8 cellular contexts compared by ENCODE assay signal in genomic region chr2:113541200-113541983, GRCh38. TPM values are rescaled to one million over a fixed set of nuclear protein-coding genes. Genes with fewer than 3 reads are reported as not detected.
A peak's percentile ranks its signal among the peaks of the same experiment; 100 is the strongest.
DNase-seq lines count a peak whose midpoint lies in the region; ATAC-seq, FAIRE-seq and TF ChIP-seq lines count a peak whose summit lies in the region.
"Not testable (repeated sequence)": the region's sequence is repeated elsewhere in the genome, so short reads cannot be mapped to it uniquely, and the experiment has no call there.

No MANE protein-coding gene starts in this region.

- not testable (repeated sequence) for H3K9me3 ChIP-seq in HepG2 (ENCODE audit: low read length); thymus (ENCODE audit: control insufficient read depth)

- not testable (repeated sequence) for H3K79me2 ChIP-seq in HepG2 (ENCODE audit: insufficient read depth, low read length)

- not testable (repeated sequence) for H3K9me3 Mint-ChIP-seq in MCF 10A (ENCODE audit: unreplicated experiment)

- peak; percentile 84 for ATAC-seq in HepG2

- WGBS in HepG2 (ENCODE audit: low lambda C conversion rate) = under 1% methylated on average over 29 of the region's 72 CpGs
- 3% methylated on average over 72 of the region's 72 CpGs for WGBS in thymus

- H3K4me1 Mint-ChIP-seq in MCF 10A (ENCODE audit: insufficient read depth, unreplicated experiment) = not testable (repeated sequence)

- peak overlapping the region; percentile 78 for H3K4me2 ChIP-seq in HepG2 (ENCODE audit: low read depth, low read length)

- H3K4me3 ChIP-seq in NB4 (ENCODE audit: low read depth, low read length) = not testable (repeated sequence)
- H3K4me3 ChIP-seq in fibroblast of villous mesenchyme (ENCODE audit: low read depth, low read length) (peak overlapping the region; percentile 55), HepG2 (replicated peaks in 1 of 3; ENCODE audit: insufficient read depth in 1 of 3, low read depth in 2 of 3, low read length in 3 of 3) (peak overlapping the region; percentile 47 to 74 (median 55); a peak in 5 of 6 replicates), thymus (ENCODE audit: low read length) (peak overlapping the region; percentile 55)

- not testable (repeated sequence) for H3K9ac ChIP-seq in HepG2 (ENCODE audit: insufficient read depth, low read depth, low read length)

- peak; percentile 29 for DNase-seq in D341Med (ENCODE audit: low spot score)
- DNase-seq in NB4 (ENCODE audit: low read depth) = peak; percentile 35
- peak; percentile 69 for DNase-seq in activated CD8-positive, alpha-beta memory T cell treated with anti-CD3 and anti-CD28 coated beads for 24 hours
- DNase-seq in MCF 10A (ENCODE audit: unreplicated experiment) = peak; percentile 0
- peak; percentile 38 for DNase-seq in fibroblast of villous mesenchyme (ENCODE audit: low read depth)
- not testable (repeated sequence) for DNase-seq in HepG2 (ENCODE audit: low spot score)
- peak in 7 of 10 donors; percentile 6 to 74 (median 26) for DNase-seq in posterior cingulate gyrus

- not testable (repeated sequence) for H3K27me3 Mint-ChIP-seq in MCF 10A (ENCODE audit: insufficient read depth, unreplicated experiment)

- peak overlapping the region; percentile 64 for H3K4me3 Mint-ChIP-seq in MCF 10A (ENCODE audit: unreplicated experiment)

- not testable (repeated sequence) for H3K36me3 Mint-ChIP-seq in MCF 10A (ENCODE audit: insufficient read depth, unreplicated experiment)

- CTCF ChIA-PET in MCF 10A (lab: Yijun Ruan, JAX); HepG2 (lab: Yijun Ruan, JAX; ENCODE audit: low intra/inter-chr PET ratio, low total read pairs): not testable (repeated sequence)

- H3K27ac ChIP-seq in HepG2 (ENCODE audit: extremely low read length, insufficient read depth, low read length); thymus (ENCODE audit: low read depth): not testable (repeated sequence)

- FAIRE-seq in HepG2 (lab: Jason Lieb, UNC) = not testable (repeated sequence)

- TF ChIP-seq RAD21 in HepG2 (CRISPR knock-in tag; IDR thresholded peaks at IDR 0.05) = not testable (repeated sequence)

- not testable (repeated sequence) for TF ChIP-seq EP300 in HepG2 (IDR thresholded peaks at IDR 0.05; ENCODE audit: low read depth in 2 of 2, low read length in 2 of 2); HepG2 (CRISPR knock-in tag; IDR thresholded peaks at IDR 0.05; ENCODE audit: borderline replicate concordance)

- H3K36me3 ChIP-seq in HepG2 (replicated peaks in 1 of 2; ENCODE audit: control insufficient read depth in 1 of 2, insufficient read depth in 2 of 2, low read length in 2 of 2); thymus (ENCODE audit: control insufficient read depth, insufficient read depth): not testable (repeated sequence)

- TF ChIP-seq CTCF in NB4 (IDR thresholded peaks at IDR 0.05; ENCODE audit: low read depth, low read length); MCF 10A (IDR thresholded peaks at IDR 0.05; ENCODE audit: unreplicated experiment); fibroblast of villous mesenchyme (IDR thresholded peaks at IDR 0.05; ENCODE audit: insufficient read depth, low read depth, low read length); HepG2 (CRISPR knock-in tag; IDR thresholded peaks at IDR 0.05): not testable (repeated sequence)

- H3K27ac Mint-ChIP-seq in MCF 10A (ENCODE audit: low read depth, unreplicated experiment) = not testable (repeated sequence)

- POLR2A ChIA-PET in MCF 10A (lab: Yijun Ruan, JAX); HepG2 (lab: Yijun Ruan, JAX): not testable (repeated sequence)

- H2AFZ ChIP-seq in HepG2 (ENCODE audit: low read length) = not testable (repeated sequence)

- not testable (repeated sequence) for BruUV-seq in MCF 10A (replicated peaks; lab: Mats Ljungman, UMichigan); HepG2 (replicated peaks; lab: Mats Ljungman, UMichigan)

- intact Hi-C loops in MCF 10A (cut with micrococcal nuclease); HepG2 (cut with micrococcal nuclease; ENCODE audit: unreplicated experiment); posterior cingulate gyrus (cut with DNase I): not testable (repeated sequence)

- TF ChIP-seq POLR2A in NB4 (IDR thresholded peaks at IDR 0.05; ENCODE audit: extremely low read depth, insufficient read length); HepG2 (IDR thresholded peaks at IDR 0.05; ENCODE audit: insufficient read depth in 1 of 2, low read depth in 2 of 2, low read length in 2 of 2): not testable (repeated sequence)

- H3K27me3 ChIP-seq in HepG2 (ENCODE audit: control insufficient read depth in 1 of 2, insufficient read depth in 2 of 2, low read length in 2 of 2); thymus (ENCODE audit: control insufficient read depth, insufficient read depth): not testable (repeated sequence)

- not testable (repeated sequence) for H4K20me1 ChIP-seq in HepG2 (ENCODE audit: insufficient read depth, low read length)

- not testable (repeated sequence) for H3K4me1 ChIP-seq in HepG2 (ENCODE audit: insufficient read depth, low read length); thymus (ENCODE audit: control insufficient read depth, insufficient read depth, low read length)

- in situ Hi-C loops in HepG2 (cut with HindIII; ENCODE audit: extremely low pct_ligation_motif_present, low pct_unique_long_range_greater_than_20kb) = not testable (repeated sequence)

TF ChIP-seq in HepG2, 621 proteins besides CTCF, POLR2A, EP300 and RAD21:
- TF ChIP-seq HNRNPLL (IDR thresholded peaks at IDR 0.05; ENCODE audit: low read depth, low read length, poor library complexity, severe bottlenecking) = peak; percentile 68
- TF ChIP-seq CBX2 (IDR thresholded peaks at IDR 0.05; ENCODE audit: low read depth, low read length) = peak; percentile 43; the same call in 1 of the 2 replicates
- peak; percentile 69; the same call in 1 of the 2 replicates for TF ChIP-seq CBX2 (CRISPR knock-in tag; IDR thresholded peaks at IDR 0.05; ENCODE audit: low read depth)
- 0 out of 2 replicates have a peak, but pooled peaks have one; percentile 15 for TF ChIP-seq ATF7-NPFF (CRISPR knock-in tag; IDR thresholded peaks at IDR 0.05; ENCODE audit: low read depth)
- TF ChIP-seq UBTF (CRISPR knock-in tag; IDR thresholded peaks at IDR 0.05) = peak; percentile 55; the same call in 1 of the 2 replicates

RNA-seq across cellular contexts. Expression of gene FOXD4L1, which starts 42.9 kb away (rescaled TPM):
- total RNA-seq in MCF 10A (2022) (0.63 and 0.98 TPM in 2 replicates), fibroblast of villous mesenchyme (under 0.01 TPM in 1 of 2 replicates, not detected in the other), HepG2 (2016; rRNA removed; fragmentation: Illumina TruSeq; extraction: Trizol) (0.14 and 0.29 TPM in 2 replicates)
- total RNA-seq in HepG2 (2016; cell fraction: cytosol; rRNA removed; fragmentation: Illumina TruSeq; extraction: Trizol; ENCODE audit: low read depth) = not detected in 2 replicates
- 0.30 TPM in 1 of 2 replicates, not detected in the other for total RNA-seq in HepG2 (2016; cell fraction: insoluble cytoplasmic fraction; rRNA removed; fragmentation: Illumina TruSeq; extraction: Trizol)
- total RNA-seq in HepG2 (2016; cell fraction: membrane; rRNA removed; fragmentation: Illumina TruSeq; extraction: Trizol) = 0.07 and 0.15 TPM in 2 replicates
- 0.71 and 0.72 TPM in 2 replicates for total RNA-seq in HepG2 (2016; cell fraction: nucleus; rRNA removed; fragmentation: Illumina TruSeq; extraction: Trizol)
- polyA plus RNA-seq in HepG2 (2011; rRNA removed) (0.18 and 0.26 TPM in 2 replicates), thymus (0.09 TPM)
- 0.09 and 0.12 TPM in 2 replicates for polyA plus RNA-seq in HepG2 (2011; cell fraction: cytosol; rRNA removed)
- polyA plus RNA-seq in HepG2 (2011; cell fraction: nucleus; rRNA removed) = 1.4 TPM in 2 replicates
- 0.05 and 0.20 TPM in 2 replicates for polyA plus RNA-seq in HepG2 (2012)
- polyA plus RNA-seq in HepG2 (2016; cell fraction: cytosol; fragmentation: Illumina TruSeq; extraction: Trizol; ENCODE audit: low read depth) = 0.07 and 0.08 TPM in 2 replicates
- polyA plus RNA-seq in HepG2 (2016; cell fraction: insoluble cytoplasmic fraction; fragmentation: Illumina TruSeq; extraction: Trizol; ENCODE audit: low read depth) = 0.17 TPM in 1 of 2 replicates, not detected in the other
- 0.21 and 0.22 TPM in 2 replicates for polyA plus RNA-seq in HepG2 (2016; cell fraction: membrane; fragmentation: Illumina TruSeq; extraction: Trizol; ENCODE audit: low read depth)
- polyA plus RNA-seq in HepG2 (2016; cell fraction: nucleus; fragmentation: Illumina TruSeq; extraction: Trizol; ENCODE audit: insufficient read depth, low read depth) = 1.1 and 1.6 TPM in 2 replicates
- polyA minus RNA-seq in HepG2 (2011; rRNA and poly(A)+ RNA removed; ENCODE audit: low replicate concordance) = 0.16 and 0.70 TPM in 2 replicates
- not detected in 2 replicates for polyA minus RNA-seq in HepG2 (2011; cell fraction: cytosol; rRNA and poly(A)+ RNA removed)
- polyA minus RNA-seq in HepG2 (2011; cell fraction: nucleus; rRNA and poly(A)+ RNA removed) = 2.8 and 4.1 TPM in 2 replicates
